13 cellular contexts compared by ENCODE assay signal in genomic region chr12:131015581-131016337, GRCh38.
DNase-seq lines count a peak whose midpoint lies in the region; ATAC-seq and TF ChIP-seq lines count a peak whose summit lies in the region.
"Had no signal": no experiment of that assay in that cellular context is flagged by ENCODE, and none has a peak within 500 bp of the region (broad histone marks: within the 10 kb centered on the region; RNA-seq: fewer than 3 reads in every experiment).

No MANE protein-coding gene starts in this region.

- H3K4me2 ChIP-seq in trophoblast cell (ENCODE audit: low read length): no peak overlapping the region

- H3K79me2 ChIP-seq in trophoblast cell (ENCODE audit: control insufficient read depth, insufficient read depth, low read length, poor library complexity): no peaks in the 10 kb centered on the region

- intact Hi-C loops in left cardiac atrium (cut with DNase I): no loop called here

- H3K27me3 Mint-ChIP-seq in glutamatergic neuron (ENCODE audit: unreplicated experiment): peaks cover 26% of the 10 kb centered on the region

- DNase-seq in right atrium auricular region (ENCODE audit: low spot score) (no peak), left cardiac atrium (no peak), RWPE2 (ENCODE audit: low spot score) (peak; percentile 28), glutamatergic neuron (no peak), trophoblast cell (no peak), ureter (ENCODE audit: low spot score) (no peak)
- DNase-seq: BE2C; CD4-positive, alpha-beta memory T cell; DND-41; GDM1 had no signal

- TF ChIP-seq CTCF in right atrium auricular region (IDR thresholded peaks at IDR 0.05): no peak
- no peak for TF ChIP-seq CTCF in RWPE2 (IDR thresholded peaks at IDR 0.05; ENCODE audit: poor library complexity, severe bottlenecking)
- TF ChIP-seq CTCF in glutamatergic neuron (IDR thresholded peaks at IDR 0.05; ENCODE audit: partially characterized antibody, unreplicated experiment): no peak

- H3K9ac ChIP-seq in trophoblast cell (ENCODE audit: low read length): no peak overlapping the region

- H3K4ac ChIP-seq in trophoblast cell (ENCODE audit: low read depth, low read length): no peak overlapping the region

- H3K4me1 Mint-ChIP-seq in glutamatergic neuron (ENCODE audit: low read depth, unreplicated experiment): peaks cover 16% of the 10 kb centered on the region
- H3K4me1 Mint-ChIP-seq: CD4-positive, alpha-beta memory T cell had no signal

- peak overlapping the region; percentile 59 for H3K27ac Mint-ChIP-seq in glutamatergic neuron (ENCODE audit: unreplicated experiment)
- H3K27ac Mint-ChIP-seq: CD4-positive, alpha-beta memory T cell had no signal

- H3K4me3 Mint-ChIP-seq in glutamatergic neuron (ENCODE audit: unreplicated experiment): peak overlapping the region; percentile 34
- H3K4me3 Mint-ChIP-seq: CD4-positive, alpha-beta memory T cell had no signal

- no peaks in the 10 kb centered on the region for H3K36me3 Mint-ChIP-seq in glutamatergic neuron (ENCODE audit: unreplicated experiment)
- H3K36me3 Mint-ChIP-seq: CD4-positive, alpha-beta memory T cell had no signal

- no CpG with 5 or more reads among the region's 15 CpGs for WGBS in trophoblast cell (ENCODE audit: extremely low coverage, insufficient coverage, insufficient read length)

- H4K12ac ChIP-seq in trophoblast cell (ENCODE audit: low read depth, low read length): no peak overlapping the region

- no peak overlapping the region for H2AK5ac ChIP-seq in trophoblast cell (ENCODE audit: low read length)

- H3K27ac ChIP-seq in right atrium auricular region (peak overlapping the region; percentile 72 to 76), RWPE2 (ENCODE audit: poor library complexity, severe bottlenecking) (no peak overlapping the region), trophoblast cell (ENCODE audit: low read depth, low read length) (no peak overlapping the region)
- H3K27ac ChIP-seq: C4-2B had no signal

- H3K36me3 ChIP-seq in right atrium auricular region: peaks cover 80% of the 10 kb centered on the region
- no peaks in the 10 kb centered on the region for H3K36me3 ChIP-seq in RWPE2 (ENCODE audit: low read depth)
- no peaks in the 10 kb centered on the region for H3K36me3 ChIP-seq in trophoblast cell (ENCODE audit: control insufficient read depth in 1 of 2, insufficient read depth in 2 of 2, low read length in 2 of 2)
- H3K36me3 ChIP-seq: BE2C, HAP-1 had no signal

- H2AFZ ChIP-seq in trophoblast cell (ENCODE audit: insufficient read depth, low read length, poor library complexity): no peak overlapping the region

- H3K9me3 ChIP-seq in right atrium auricular region: no peaks in the 10 kb centered on the region
- H3K9me3 ChIP-seq in RWPE2 (ENCODE audit: severe bottlenecking): no peaks in the 10 kb centered on the region
- peaks cover 5% of the 10 kb centered on the region for H3K9me3 ChIP-seq in trophoblast cell (ENCODE audit: insufficient read depth, low read depth, low read length)
- H3K9me3 ChIP-seq: BE2C, HAP-1 had no signal

- peaks cover 15% of the 10 kb centered on the region for H3K9me3 Mint-ChIP-seq in glutamatergic neuron (ENCODE audit: unreplicated experiment)

- H3K27me3 ChIP-seq in right atrium auricular region: no peaks in the 10 kb centered on the region
- no peaks in the 10 kb centered on the region for H3K27me3 ChIP-seq in RWPE2 (ENCODE audit: insufficient read depth, poor library complexity, severe bottlenecking)
- no peaks in the 10 kb centered on the region for H3K27me3 ChIP-seq in trophoblast cell (ENCODE audit: insufficient read depth, low read length)
- H3K27me3 ChIP-seq: BE2C had no signal

- H3K14ac ChIP-seq in trophoblast cell (ENCODE audit: low read length): no peak overlapping the region

- H3K18ac ChIP-seq in trophoblast cell (ENCODE audit: low read length): no peak overlapping the region

- no peak overlapping the region for H2BK12ac ChIP-seq in trophoblast cell (ENCODE audit: low read length)

- H3K23ac ChIP-seq in trophoblast cell (ENCODE audit: low read length): no peak overlapping the region

- no peak overlapping the region for H4K8ac ChIP-seq in trophoblast cell (ENCODE audit: low read depth, low read length)

- no peak overlapping the region for H4K91ac ChIP-seq in trophoblast cell (ENCODE audit: low read depth, low read length)

- H3K4me1 ChIP-seq in right atrium auricular region (peaks cover 0 to 26% of the 10 kb centered on the region in 2 donors), RWPE2 (ENCODE audit: insufficient read depth, poor library complexity, severe bottlenecking) (no peaks in the 10 kb centered on the region), trophoblast cell (ENCODE audit: control insufficient read depth in 1 of 2, insufficient read depth in 2 of 2, low read length in 2 of 2) (no peaks in the 10 kb centered on the region)
- H3K4me1 ChIP-seq: BE2C, HAP-1 had no signal

- H3K4me3 ChIP-seq in right atrium auricular region (no peak overlapping the region), RWPE2 (ENCODE audit: severe bottlenecking) (no peak overlapping the region), trophoblast cell (ENCODE audit: low read depth, low read length) (peak overlapping the region; percentile 23)
- H3K4me3 ChIP-seq: HAP-1 had no signal

- ATAC-seq in left cardiac atrium (no peak), RWPE2 (ENCODE audit: low read depth) (no peak), HG02759 (IDR thresholded peaks at IDR 0.05; ENCODE audit: unreplicated experiment) (no peak)

- H2BK120ac ChIP-seq in trophoblast cell (ENCODE audit: insufficient read depth, low read length, poor library complexity): no peak overlapping the region

- H2BK5ac ChIP-seq in trophoblast cell (ENCODE audit: low read depth, low read length, poor library complexity): no peak overlapping the region

- no peaks in the 10 kb centered on the region for H3K79me1 ChIP-seq in trophoblast cell (ENCODE audit: low read length)

Comparison
In these comparisons a context has a peak if more than half of its experiments do, and no peak if none do; other contexts are left out.
1. H3K27ac ChIP-seq: peak in right atrium auricular region (2 of 2); none in RWPE2 (single experiment) and trophoblast cell (single experiment).